ENCODE assay signal across 10 cellular contexts in genomic region chr9:124283232-124283814, GRCh38. TPM values are rescaled to one million over a fixed set of nuclear protein-coding genes. Genes with fewer than 3 reads are reported as not detected.
DNase-seq lines count a peak whose midpoint lies in the region; ATAC-seq and TF ChIP-seq lines count a peak whose summit lies in the region.
"Had no signal": no experiment of that assay in that cellular context is flagged by ENCODE, and none has a peak within 500 bp of the region (broad histone marks: within the 10 kb centered on the region; RNA-seq: fewer than 3 reads in every experiment).

No MANE protein-coding gene starts in this region.

- H3K4me1 Mint-ChIP-seq in neural crest cell = peaks cover 65% of the 10 kb centered on the region

- H3K4me1 ChIP-seq in Peyer's patch (peaks cover 27 to 94% (median 34%) of the 10 kb centered on the region in 4 donors), esophagus (ENCODE audit: control insufficient read depth in 2 of 2, insufficient read depth in 2 of 2, low read length in 1 of 2) (peaks cover 0 to 22% of the 10 kb centered on the region in 2 donors), tibial artery (peaks cover 8 to 97% (median 86%) of the 10 kb centered on the region in 4 donors)

- DNase-seq in Peyer's patch = no peak
- DNase-seq in neural crest cell (ENCODE audit: low read depth, low spot score) = no peak
- no peak for DNase-seq in tibial artery
- DNase-seq in DMS79 (lab: John Stamatoyannopoulos, UW) = no peak
- DNase-seq in DMS 273 (lab: John Stamatoyannopoulos, UW; ENCODE audit: unreplicated experiment) = no peak
- no peak for DNase-seq in hypothalamus (lab: John Stamatoyannopoulos, UW)
- DNase-seq: activated CD8-positive, alpha-beta memory T cell treated with anti-CD3 and anti-CD28 coated beads, Interleukin-2, amount 10 ng/mL, durations not matched to agents 7 days and 5 days; NCI-H2081 treated with DMSO at 0.1 percent for 48 hours had no signal

- H3K27me3 ChIP-seq in Peyer's patch = no peaks in the 10 kb centered on the region
- H3K27me3 ChIP-seq in esophagus (ENCODE audit: control insufficient read depth in 1 of 2, insufficient read depth in 2 of 2, low read length in 2 of 2) = no peaks in the 10 kb centered on the region
- no peaks in the 10 kb centered on the region for H3K27me3 ChIP-seq in tibial artery

- H3K9me3 ChIP-seq in Peyer's patch (no peaks in the 10 kb centered on the region), esophagus (ENCODE audit: control insufficient read depth in 2 of 2, insufficient read depth in 1 of 2, low read depth in 1 of 2, low read length in 1 of 2) (no peaks in the 10 kb centered on the region), tibial artery (no peaks in the 10 kb centered on the region)

- H3K4me3 Mint-ChIP-seq in neural crest cell = peak overlapping the region; percentile 47
- H3K4me3 Mint-ChIP-seq: activated CD8-positive, alpha-beta memory T cell treated with anti-CD3 and anti-CD28 coated beads, Interleukin-2, amount 10 ng/mL, durations not matched to agents 7 days and 5 days had no signal

- H3K36me3 ChIP-seq in Peyer's patch (no peaks in the 10 kb centered on the region), esophagus (ENCODE audit: control insufficient read depth in 2 of 2, insufficient read depth in 2 of 2, low read length in 1 of 2) (no peaks in the 10 kb centered on the region), tibial artery (no peaks in the 10 kb centered on the region)

- H3K27ac Mint-ChIP-seq in neural crest cell (ENCODE audit: unreplicated experiment) = peak overlapping the region; percentile 81

- TF ChIP-seq CTCF in Peyer's patch (IDR thresholded peaks at IDR 0.05) = no peak
- no peak for TF ChIP-seq CTCF in neural crest cell (conservative IDR thresholded peaks at IDR 0.05)
- no peak for TF ChIP-seq CTCF in tibial artery (IDR thresholded peaks at IDR 0.05)

- no peaks in the 10 kb centered on the region for H3K9me3 Mint-ChIP-seq in neural crest cell

- intact Hi-C loops in tibial artery (cut with DNase I; ENCODE audit: low total_unique reads) = no loop called here

- 82 to 83% methylated on average over 15 of the region's 15 CpGs for WGBS in esophagus, 2 donors

- H3K27ac ChIP-seq in Peyer's patch = peak overlapping the region; percentile 53 to 87 (median 78)
- peak overlapping the region; percentile 56 to 71 for H3K27ac ChIP-seq in esophagus (ENCODE audit: low read depth in 2 of 2, low read length in 1 of 2)
- H3K27ac ChIP-seq in tibial artery = peak overlapping the region; percentile 93

- H3K36me3 Mint-ChIP-seq in neural crest cell (ENCODE audit: low read depth) = no peaks in the 10 kb centered on the region
- H3K36me3 Mint-ChIP-seq: activated CD8-positive, alpha-beta memory T cell treated with anti-CD3 and anti-CD28 coated beads, Interleukin-2, amount 10 ng/mL, durations not matched to agents 7 days and 5 days had no signal

- no peak overlapping the region for H3K4me3 ChIP-seq in Peyer's patch
- no peak overlapping the region for H3K4me3 ChIP-seq in esophagus (ENCODE audit: low read depth in 1 of 2, low read length in 2 of 2)
- H3K4me3 ChIP-seq in tibial artery = no peak overlapping the region

- no peak for ATAC-seq in HG03139 (IDR thresholded peaks at IDR 0.05; ENCODE audit: unreplicated experiment)
- ATAC-seq: activated CD8-positive, alpha-beta memory T cell treated with anti-CD3 and anti-CD28 coated beads, Interleukin-2, amount 10 ng/mL, durations not matched to agents 7 days and 5 days had no signal

- H3K27me3 Mint-ChIP-seq in neural crest cell (ENCODE audit: low read depth) = no peaks in the 10 kb centered on the region
- H3K27me3 Mint-ChIP-seq: activated CD8-positive, alpha-beta memory T cell treated with anti-CD3 and anti-CD28 coated beads, Interleukin-2, amount 10 ng/mL, durations not matched to agents 7 days and 5 days had no signal

- TF ChIP-seq POLR2A in Peyer's patch (IDR thresholded peaks at IDR 0.05) = no peak

RNA-seq across cellular contexts. Expression of gene NEK6, which starts 25.6 kb away (rescaled TPM):
- total RNA-seq in Peyer's patch (10 to 100 TPM; 38.4 to 77.6 (median 46.9) TPM), neural crest cell (31.7 and 31.9 TPM in 2 replicates)
- polyA plus RNA-seq in esophagus = 1 to 10 TPM; 1.7 to 2.3 TPM
